Comparison of ENCODE assay signal across 25 cellular contexts in genomic region chr3:27649277-27649676, GRCh38.
DNase-seq lines count a peak whose midpoint lies in the region; ATAC-seq, FAIRE-seq and TF ChIP-seq lines count a peak whose summit lies in the region.
"Had no signal": no experiment of that assay in that cellular context is flagged by ENCODE, and none has a peak within 500 bp of the region (broad histone marks: within the 10 kb centered on the region; RNA-seq: fewer than 3 reads in every experiment).

No MANE protein-coding gene starts in this region.

- no peak overlapping the region for H3K4me3 Mint-ChIP-seq in T-helper 17 cell
- H3K4me3 Mint-ChIP-seq: CD14-positive monocyte; CD4-positive, alpha-beta memory T cell; CD4-positive, CD25-positive, alpha-beta regulatory T cell; CD8-positive, alpha-beta memory T cell had no signal

- H3K36me3 Mint-ChIP-seq in T-helper 17 cell (ENCODE audit: low read depth), result no peaks in the 10 kb centered on the region
- H3K36me3 Mint-ChIP-seq: CD14-positive monocyte; CD4-positive, alpha-beta memory T cell; CD4-positive, CD25-positive, alpha-beta regulatory T cell had no signal

- no peak for TF ChIP-seq RAD21 in A549 (conservative IDR thresholded peaks at IDR 0.05 in 1 of 2, IDR thresholded peaks at IDR 0.05 in 1 of 2)

- TF ChIP-seq CTCF in A549 (IDR thresholded peaks at IDR 0.05), result no peak
- TF ChIP-seq CTCF in kidney (IDR thresholded peaks at IDR 0.05; ENCODE audit: borderline replicate concordance, extremely low read depth, insufficient read depth), result no peak

- H3K9ac ChIP-seq in kidney (ENCODE audit: low read length in 2 of 2), result no peak overlapping the region
- H3K9ac ChIP-seq: BLaER1 had no signal

- H3K4me2 ChIP-seq in A549, result peak overlapping the region; percentile 47
- H3K4me2 ChIP-seq: BLaER1 had no signal

- POLR2A ChIA-PET in A549 (lab: Yijun Ruan, JAX), result no interaction called here

- H3K27me3 Mint-ChIP-seq in T-helper 17 cell, result peaks cover 11% of the 10 kb centered on the region

- no peak for TF ChIP-seq POLR2A in A549 (IDR thresholded peaks at IDR 0.05; ENCODE audit: low read length)

- intact Hi-C loops in kidney (cut with DNase I), result no loop called here
- intact Hi-C loops in posterior vena cava (cut with DNase I), result no loop called here

- CTCF ChIA-PET in A549 (lab: Yijun Ruan, JAX), result interaction anchor here (0.6 to 1.4 kb wide), 4 partner anchors 8 to 80 kb away, joined by 3 to 4 read pairs (median 3); no protein-coding TSS in a partner anchor

- H3K9me3 ChIP-seq in A549 (no peaks in the 10 kb centered on the region), kidney (ENCODE audit: control insufficient read depth in 1 of 2, low read length in 2 of 2) (no peaks in the 10 kb centered on the region), T-helper 17 cell (ENCODE audit: control insufficient read depth, low read length, poor library complexity, severe bottlenecking) (no peaks in the 10 kb centered on the region)
- H3K9me3 ChIP-seq: BE2C, BLaER1 had no signal

- no peaks in the 10 kb centered on the region for H3K36me3 ChIP-seq in kidney (ENCODE audit: control insufficient read depth in 1 of 2, insufficient read depth in 2 of 2, low read length in 2 of 2)
- H3K36me3 ChIP-seq: BE2C, BLaER1 had no signal

- FAIRE-seq in A549 (lab: Jason Lieb, UNC) (no peak), kidney (lab: Jason Lieb, UNC) (peak; percentile 46)
- FAIRE-seq: GM12878, GM18507 had no signal

- ATAC-seq in A549, result no peak
- ATAC-seq in GM21825 (IDR thresholded peaks at IDR 0.05; ENCODE audit: unreplicated experiment), result no peak
- ATAC-seq in T-helper 17 cell, result no peak
- ATAC-seq: GM12878 had no signal

- WGBS in A549 (ENCODE audit: missing lambda C conversion rate), result 29% methylated on average over 4 of the region's 4 CpGs

- H3K4me1 ChIP-seq in A549, result peaks cover 18% of the 10 kb centered on the region
- H3K4me1 ChIP-seq in kidney (ENCODE audit: control insufficient read depth in 1 of 2, insufficient read depth in 1 of 2, low read depth in 1 of 2, low read length in 2 of 2), result peaks cover 0 to 6% of the 10 kb centered on the region in 2 donors
- H3K4me1 ChIP-seq: BE2C, BLaER1 had no signal

- no peaks in the 10 kb centered on the region for H3K4me1 Mint-ChIP-seq in T-helper 17 cell
- H3K4me1 Mint-ChIP-seq: CD14-positive monocyte; CD4-positive, alpha-beta memory T cell; CD4-positive, CD25-positive, alpha-beta regulatory T cell; CD8-positive, alpha-beta memory T cell had no signal

- no peak for DNase-seq in A549 (ENCODE audit: low read depth in 1 of 2, low spot score in 1 of 2)
- DNase-seq in astrocyte of the hippocampus (ENCODE audit: low read depth, low spot score), result peak; percentile 12
- DNase-seq in kidney, result no peak
- DNase-seq in posterior vena cava (ENCODE audit: low spot score), result no peak
- DNase-seq in T-helper 17 cell, result no peak
- DNase-seq: ACHN; BE2C; C1 segment of cervical spinal cord; CD4-positive, alpha-beta memory T cell; CD4-positive, CD25-positive, alpha-beta regulatory T cell; CD8-positive, alpha-beta memory T cell; COR-L47; DMS 273 treated with DMSO at 0.1 percent for 48 hours; DMS153; DMS53; DMS79; DND-41; EL; GDM1 had no signal

- 0 out of 6 replicates have a peak overlapping the region, but pooled peaks of 1 of the 2 experiments have one; percentile 5 for H3K27ac ChIP-seq in A549
- peak overlapping the region in 1 of 2 donors; percentile 36 for H3K27ac ChIP-seq in kidney (ENCODE audit: low read depth in 2 of 2, low read length in 2 of 2)
- H3K27ac ChIP-seq: 22Rv1, BLaER1 had no signal

- H3K4me3 ChIP-seq in A549 (no peak overlapping the region), kidney (ENCODE audit: low read length in 2 of 2) (no peak overlapping the region)
- H3K4me3 ChIP-seq: BLaER1, GM12878 had no signal

- H3K27ac Mint-ChIP-seq in T-helper 17 cell, result no peak overlapping the region
- H3K27ac Mint-ChIP-seq: CD14-positive monocyte; CD4-positive, alpha-beta memory T cell; CD4-positive, CD25-positive, alpha-beta regulatory T cell; CD8-positive, alpha-beta memory T cell had no signal

- TF ChIP-seq EP300 in A549 (IDR thresholded peaks at IDR 0.05), result no peak

TF ChIP-seq in A549, 52 proteins besides CTCF, POLR2A, EP300 and RAD21:
- TF ChIP-seq RARB (CRISPR knock-in tag; IDR thresholded peaks at IDR 0.05) (no peak), ZNF302 (CRISPR knock-in tag; IDR thresholded peaks at IDR 0.05) (no peak), MAX (IDR thresholded peaks at IDR 0.05) (no peak), HMGXB4 (CRISPR knock-in tag; IDR thresholded peaks at IDR 0.05; ENCODE audit: borderline replicate concordance) (no peak), CBX2 (IDR thresholded peaks at IDR 0.05; ENCODE audit: borderline replicate concordance, low read depth) (no peak), ZSCAN20 (CRISPR knock-in tag; IDR thresholded peaks at IDR 0.05) (no peak), FOSB (CRISPR knock-in tag; IDR thresholded peaks at IDR 0.05) (no peak), KDM5A (IDR thresholded peaks at IDR 0.05) (no peak)
